17 cellular contexts compared by ENCODE assay signal in the genomic region with DNA sequence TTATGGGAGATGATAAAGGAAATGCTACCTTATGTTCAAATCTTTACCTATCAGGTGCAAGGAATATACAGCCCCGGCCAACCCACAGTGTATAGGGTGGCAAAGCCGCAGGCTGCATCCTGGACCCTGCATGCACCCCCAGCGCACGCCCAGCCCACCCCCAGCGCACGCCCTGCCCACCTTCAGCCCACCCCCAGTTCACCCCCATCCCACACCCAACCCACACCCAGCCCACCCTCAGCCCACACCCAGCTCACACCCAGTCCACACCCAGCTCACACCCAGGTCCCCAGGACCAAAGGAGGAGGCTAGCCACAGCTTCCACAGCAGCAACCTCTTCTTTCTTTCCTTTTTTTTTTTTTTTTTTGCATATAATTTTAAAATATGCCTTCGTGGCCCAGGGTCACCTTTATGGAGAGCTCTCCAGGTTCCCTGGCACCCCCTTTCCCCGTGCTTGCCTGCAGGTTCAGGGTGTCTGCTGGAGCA.
A peak's percentile ranks its signal among the peaks of the same experiment; 100 is the strongest.
DNase-seq lines count a peak whose midpoint lies in the region; ATAC-seq and TF ChIP-seq lines count a peak whose summit lies in the region.
"Had no signal": no experiment of that assay in that cellular context is flagged by ENCODE, and none has a peak within 500 bp of the region (broad histone marks: within the 10 kb centered on the region; RNA-seq: fewer than 3 reads in every experiment).

No MANE protein-coding gene starts in this region.

- H3K27ac Mint-ChIP-seq in type B pancreatic cell: no peak overlapping the region
- H3K27ac Mint-ChIP-seq in activated T-cell treated with anti-CD3 and anti-CD28 coated beads, Interleukin-2, amount 50 U/mL, for 72 hours: no peak overlapping the region
- H3K27ac Mint-ChIP-seq: CD4-positive, alpha-beta T cell; HFFc6; IgD-negative memory B cell had no signal

- TF ChIP-seq CTCF in type B pancreatic cell (conservative IDR thresholded peaks at IDR 0.05): no peak

- no peaks in the 10 kb centered on the region for H3K36me3 ChIP-seq in H7 (replicated peaks; ENCODE audit: control insufficient read depth, insufficient read depth, low read length)
- H3K36me3 ChIP-seq: HAP-1 had no signal

- H3K27me3 ChIP-seq in H7 (ENCODE audit: control insufficient read depth, insufficient read depth, low read length): no peaks in the 10 kb centered on the region

- POLR2A ChIA-PET in HEK293T (lab: Yijun Ruan, JAX): no interaction called here

- H3K4me3 ChIP-seq in H7 (ENCODE audit: insufficient read depth, low read depth, low read length): no peak overlapping the region
- H3K4me3 ChIP-seq: A549, HAP-1 had no signal

- H3K27me3 Mint-ChIP-seq in type B pancreatic cell: no peaks in the 10 kb centered on the region
- no peaks in the 10 kb centered on the region for H3K27me3 Mint-ChIP-seq in activated T-cell treated with anti-CD3 and anti-CD28 coated beads, Interleukin-2, amount 50 U/mL, for 72 hours (ENCODE audit: low read depth)
- H3K27me3 Mint-ChIP-seq: CD4-positive, alpha-beta T cell; IgD-negative memory B cell had no signal

- peaks cover 5% of the 10 kb centered on the region for H3K4me1 Mint-ChIP-seq in type B pancreatic cell (ENCODE audit: unreplicated experiment)
- H3K4me1 Mint-ChIP-seq in activated T-cell treated with anti-CD3 and anti-CD28 coated beads, Interleukin-2, amount 50 U/mL, for 72 hours (ENCODE audit: low read depth): no peaks in the 10 kb centered on the region
- H3K4me1 Mint-ChIP-seq: IgD-negative memory B cell had no signal

- no peak overlapping the region for H3K4me3 Mint-ChIP-seq in type B pancreatic cell
- no peak overlapping the region for H3K4me3 Mint-ChIP-seq in activated T-cell treated with anti-CD3 and anti-CD28 coated beads, Interleukin-2, amount 50 U/mL, for 72 hours
- H3K4me3 Mint-ChIP-seq: CD4-positive, alpha-beta T cell; HFFc6; IgD-negative memory B cell had no signal

- CTCF ChIA-PET in HEK293T (lab: Yijun Ruan, JAX): no interaction called here

- H3K9me3 Mint-ChIP-seq in type B pancreatic cell: no peaks in the 10 kb centered on the region
- H3K9me3 Mint-ChIP-seq in activated T-cell treated with anti-CD3 and anti-CD28 coated beads, Interleukin-2, amount 50 U/mL, for 72 hours: peaks cover 2 to 6% of the 10 kb centered on the region in 2 donors
- H3K9me3 Mint-ChIP-seq: CD4-positive, alpha-beta T cell had no signal

- H3K36me3 Mint-ChIP-seq in type B pancreatic cell: no peaks in the 10 kb centered on the region
- no peaks in the 10 kb centered on the region for H3K36me3 Mint-ChIP-seq in activated T-cell treated with anti-CD3 and anti-CD28 coated beads, Interleukin-2, amount 50 U/mL, for 72 hours (ENCODE audit: insufficient read depth in 2 of 2)
- H3K36me3 Mint-ChIP-seq: IgD-negative memory B cell had no signal

- ATAC-seq in activated T-cell treated with anti-CD3 and anti-CD28 coated beads, Interleukin-2, amount 50 U/mL, for 72 hours (replicated peaks in 1 of 2): no peak
- ATAC-seq: A549 had no signal

- peak; percentile 8 for DNase-seq in activated CD8-positive, alpha-beta memory T cell treated with anti-CD3 and anti-CD28 coated beads, Interleukin-2, amount 50 U/mL, for 48 hours
- DNase-seq in activated CD8-positive, alpha-beta memory T cell treated with anti-CD3 and anti-CD28 coated beads, Interleukin-2, amount 50 U/mL, for 4 hours: no peak
- DNase-seq in H7: peak; percentile 33
- DNase-seq in mesenteric fat pad (ENCODE audit: low spot score): peak; percentile 26
- DNase-seq in type B pancreatic cell (ENCODE audit: extremely low spot score, unreplicated experiment): peak; percentile 48
- DNase-seq in HEK293T (ENCODE audit: extremely low spot score): no peak
- no peak for DNase-seq in activated T-cell treated with anti-CD3 and anti-CD28 coated beads, Interleukin-2, amount 50 U/mL, for 72 hours
- DNase-seq: AML-193; Caco-2; CD4-positive, alpha-beta T cell; DMS153; DMS79; GDM1; HFFc6 had no signal

TF ChIP-seq in HEK293T, 16 proteins besides CTCF, POLR2A, EP300 and RAD21:
- TF ChIP-seq HDGF (IDR thresholded peaks at IDR 0.05; ENCODE audit: borderline replicate concordance) (no peak), NFRKB (IDR thresholded peaks at IDR 0.05) (no peak), FOXK2 (IDR thresholded peaks at IDR 0.05) (no peak), ELF4 (IDR thresholded peaks at IDR 0.05) (no peak), L3MBTL2 (conservative IDR thresholded peaks at IDR 0.05) (no peak), ARNT (IDR thresholded peaks at IDR 0.05) (no peak)
TF ChIP-seq in HEK293T: peak in this region for 0.

Comparison
In these comparisons a context has a peak if more than half of its experiments do, and no peak if none do; other contexts are left out.
1. DNase-seq: peak in activated CD8-positive, alpha-beta memory T cell treated with anti-CD3 and anti-CD28 coated beads, Interleukin-2, amount 50 U/mL, for 48 hours (single experiment), H7 (single experiment), mesenteric fat pad (single experiment) and type B pancreatic cell (single experiment); none in activated CD8-positive, alpha-beta memory T cell treated with anti-CD3 and anti-CD28 coated beads, Interleukin-2, amount 50 U/mL, for 4 hours (single experiment), HEK293T (single experiment) and activated T-cell treated with anti-CD3 and anti-CD28 coated beads, Interleukin-2, amount 50 U/mL, for 72 hours (0 of 2).